Comparison of ENCODE assay signal across 8 cellular contexts in genomic region chr2:202378661-202379338, GRCh38. TPM values are rescaled to one million over a fixed set of nuclear protein-coding genes. Genes with fewer than 3 reads are reported as not detected.
DNase-seq lines count a peak whose midpoint lies in the region; TF ChIP-seq lines count a peak whose summit lies in the region.

No MANE protein-coding gene starts in this region.

- no peaks in the 10 kb centered on the region for H3K27me3 ChIP-seq in OCI-LY1 (ENCODE audit: insufficient read depth, low read length)

- H3K9me2 ChIP-seq in OCI-LY1 (ENCODE audit: low read depth, low read length): no peaks in the 10 kb centered on the region

- H3K27ac ChIP-seq in OCI-LY1 (ENCODE audit: low read depth, low read length, poor library complexity, severe bottlenecking): peak overlapping the region; percentile 29
- H3K27ac ChIP-seq in epithelial cell of prostate: peak overlapping the region; percentile 0

- H3F3A ChIP-seq in OCI-LY1 (ENCODE audit: insufficient read depth, low read length): no peaks in the 10 kb centered on the region; the same call in 1 of the 2 replicates

- peak overlapping the region; percentile 64 for H3K9ac ChIP-seq in OCI-LY1 (ENCODE audit: low read length)

- H3K4me1 Mint-ChIP-seq in osteocyte (ENCODE audit: unreplicated experiment): peaks cover 31% of the 10 kb centered on the region
- peaks cover 25% of the 10 kb centered on the region for H3K4me1 Mint-ChIP-seq in activated naive CD4-positive, alpha-beta T cell treated with anti-CD3 and anti-CD28 coated beads for 36 hours (ENCODE audit: low read depth)
- H3K4me1 Mint-ChIP-seq in CD14-positive monocyte: peaks cover 44% of the 10 kb centered on the region

- H3K4me3 ChIP-seq in OCI-LY1 (ENCODE audit: low read depth, low read length, poor library complexity, severe bottlenecking): peak overlapping the region; percentile 74

- H3K79me2 ChIP-seq in OCI-LY1 (ENCODE audit: insufficient read depth, low read length): no peaks in the 10 kb centered on the region

- H3K27me3 Mint-ChIP-seq in osteocyte (ENCODE audit: unreplicated experiment) (no peaks in the 10 kb centered on the region), CD14-positive monocyte (ENCODE audit: low read depth in 3 of 3) (peaks cover 12 to 42% (median 21%) of the 10 kb centered on the region in 3 donors)
- H3K27me3 Mint-ChIP-seq in activated naive CD4-positive, alpha-beta T cell treated with anti-CD3 and anti-CD28 coated beads for 36 hours (ENCODE audit: low read depth): no peaks in the 10 kb centered on the region

- H2AFZ ChIP-seq in OCI-LY1 (ENCODE audit: low read length): no peak overlapping the region

- H3K36me3 Mint-ChIP-seq in osteocyte (ENCODE audit: unreplicated experiment): peaks cover 1% of the 10 kb centered on the region
- no peaks in the 10 kb centered on the region for H3K36me3 Mint-ChIP-seq in activated naive CD4-positive, alpha-beta T cell treated with anti-CD3 and anti-CD28 coated beads for 36 hours (ENCODE audit: low read depth)
- H3K36me3 Mint-ChIP-seq in CD14-positive monocyte: peaks cover 0 to 2% of the 10 kb centered on the region in 2 donors

- peak; percentile 62 for DNase-seq in DMS 273 (lab: John Stamatoyannopoulos, UW; ENCODE audit: unreplicated experiment)
- DNase-seq in epithelial cell of prostate (ENCODE audit: low read depth, low spot score): no peak
- DNase-seq in osteocyte (ENCODE audit: extremely low spot score, unreplicated experiment): no peak
- DNase-seq in NCI-H2227 treated with DMSO at 0.1 percent for 48 hours (lab: John Stamatoyannopoulos, UW): no peak
- no peak for DNase-seq in activated naive CD4-positive, alpha-beta T cell treated with anti-CD3 and anti-CD28 coated beads for 36 hours
- no peak for DNase-seq in CD14-positive monocyte (ENCODE audit: low spot score)
- DNase-seq in GF-D8 (lab: John Stamatoyannopoulos, UW): no peak

- peak overlapping the region; percentile 98 for H3K27ac Mint-ChIP-seq in osteocyte (ENCODE audit: unreplicated experiment)
- H3K27ac Mint-ChIP-seq in activated naive CD4-positive, alpha-beta T cell treated with anti-CD3 and anti-CD28 coated beads for 36 hours: no peak overlapping the region
- no peak overlapping the region for H3K27ac Mint-ChIP-seq in CD14-positive monocyte

- H3K4me3 Mint-ChIP-seq in osteocyte (ENCODE audit: unreplicated experiment) (peak overlapping the region; percentile 99), CD14-positive monocyte (peak overlapping the region in 1 of 2 donors; percentile 99)
- no peak overlapping the region for H3K4me3 Mint-ChIP-seq in activated naive CD4-positive, alpha-beta T cell treated with anti-CD3 and anti-CD28 coated beads for 36 hours

- TF ChIP-seq CTCF in OCI-LY1 (IDR thresholded peaks at IDR 0.05; ENCODE audit: low read length) (no peak), osteocyte (IDR thresholded peaks at IDR 0.05) (no peak), CD14-positive monocyte (IDR thresholded peaks at IDR 0.05) (no peak)

- H3K4me2 ChIP-seq in OCI-LY1 (ENCODE audit: low read length): peak overlapping the region; percentile 78

- CTCF ChIA-PET in activated naive CD4-positive, alpha-beta T cell treated with anti-CD3 and anti-CD28 coated beads for 36 hours (lab: Charles Lee): interaction anchor here (0.6 to 1.4 kb wide), 4 partner anchors 9 to 860 kb away, joined by 3 to 4 read pairs (median 3); partner anchors contain the start of gene CYP20A1

- H3K9me3 ChIP-seq in OCI-LY1 (ENCODE audit: low read length): no peaks in the 10 kb centered on the region

- H3K4me1 ChIP-seq in OCI-LY1 (ENCODE audit: insufficient read depth, low read length, severe bottlenecking): peaks cover 41% of the 10 kb centered on the region

- no peaks in the 10 kb centered on the region for H3K36me3 ChIP-seq in OCI-LY1 (ENCODE audit: insufficient read depth, low read length)

- H4K20me1 ChIP-seq in OCI-LY1 (ENCODE audit: insufficient read depth, low read length): no peaks in the 10 kb centered on the region

- no peaks in the 10 kb centered on the region for H3K9me3 Mint-ChIP-seq in osteocyte (ENCODE audit: unreplicated experiment)
- H3K9me3 Mint-ChIP-seq in activated naive CD4-positive, alpha-beta T cell treated with anti-CD3 and anti-CD28 coated beads for 36 hours: no peaks in the 10 kb centered on the region
- H3K9me3 Mint-ChIP-seq in CD14-positive monocyte: peaks cover 0 to 4% (median 2%) of the 10 kb centered on the region in 7 donors

- intact Hi-C loops in activated naive CD4-positive, alpha-beta T cell treated with anti-CD3 and anti-CD28 coated beads for 36 hours (cut with micrococcal nuclease): loop anchor here (5.0 kb wide), 5 partner anchors 254 to 1121 kb away; partner anchors contain the start of genes ALS2, CARF, FAM117B and ICA1L
- intact Hi-C loops in CD14-positive monocyte (cut with micrococcal nuclease): loop anchor here (5.0 to 10.0 kb wide), 3 partner anchors 114 to 636 kb away; partner anchors contain the start of genes NBEAL1 (in 1 of the 2) and NOP58 (in 1 of the 2)

RNA-seq across cellular contexts. Expression of gene BMPR2, which starts 2.7 kb away (rescaled TPM):
- 90.6 and 92.3 TPM in 2 replicates for total RNA-seq in osteocyte
- 1 to 10 TPM; 4.2 to 5.5 TPM for total RNA-seq in activated naive CD4-positive, alpha-beta T cell treated with anti-CD3 and anti-CD28 coated beads for 36 hours
- 1 to 10 TPM; 4.1 to 6.4 TPM for polyA plus RNA-seq in CD14-positive monocyte

Comparison
In these comparisons a context has a peak if more than half of its experiments do, and no peak if none do; other contexts are left out.
1. RNA of gene BMPR2, which starts 2.7 kb away (total RNA-seq): 90.6 to 92.3 TPM in osteocyte; 4.2 to 5.5 TPM in activated naive CD4-positive, alpha-beta T cell treated with anti-CD3 and anti-CD28 coated beads for 36 hours; every median in the first group is over 10 times any median in the second.